Comparison of ENCODE assay signal across 8 cellular contexts in the genomic region with DNA sequence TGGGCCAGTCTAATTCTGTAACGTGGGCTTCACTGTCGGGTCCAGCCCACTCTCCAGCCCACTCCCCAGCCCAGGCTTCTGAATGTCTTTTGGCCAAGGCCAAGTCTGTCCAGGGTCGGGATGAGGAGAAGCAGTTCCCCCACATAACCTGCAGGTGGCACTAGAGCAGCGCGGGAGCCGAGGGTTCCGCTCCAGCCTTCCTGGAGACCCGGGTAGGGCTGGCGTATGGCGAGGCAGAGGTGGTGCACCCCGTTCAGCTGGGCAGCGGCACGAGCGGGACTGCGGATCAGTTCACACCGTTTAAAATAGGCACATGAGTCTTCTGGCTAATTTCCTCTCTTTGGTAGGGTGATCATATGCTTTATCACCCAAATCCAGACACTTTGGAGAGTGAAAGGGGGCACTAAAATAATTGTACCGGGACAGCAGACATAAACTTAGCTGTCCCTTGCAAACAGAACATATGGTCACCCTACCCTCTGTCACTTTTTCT.
DNase-seq lines count a peak whose midpoint lies in the region; ATAC-seq and TF ChIP-seq lines count a peak whose summit lies in the region.

No MANE protein-coding gene starts in this region.

- no peaks in the 10 kb centered on the region for H3K36me3 Mint-ChIP-seq in nephron progenitor cell (ENCODE audit: low read depth)

- peaks cover 11% of the 10 kb centered on the region for H3K9me3 Mint-ChIP-seq in nephron progenitor cell

- H3K4me1 Mint-ChIP-seq in nephron progenitor cell = no peaks in the 10 kb centered on the region

- H3K27ac Mint-ChIP-seq in nephron progenitor cell = no peak overlapping the region

- peak; percentile 80 for DNase-seq in Ammon's horn (ENCODE audit: low spot score)
- peak; percentile 17 for DNase-seq in NCI-H82 treated with DMSO at 0.1 percent for 48 hours (lab: John Stamatoyannopoulos, UW; ENCODE audit: unreplicated experiment)
- DNase-seq in activated CD8-positive, alpha-beta memory T cell treated with anti-CD3 and anti-CD28 coated beads, Interleukin-2, amount 50 U/mL, for 4 hours = peak; percentile 34
- DNase-seq in esophagus muscularis mucosa (ENCODE audit: extremely low spot score) = no peak
- peak; percentile 85 for DNase-seq in nephron progenitor cell
- peak; percentile 20 for DNase-seq in stromal cell of bone marrow (ENCODE audit: low read depth)

- 7% methylated on average over 17 of the region's 17 CpGs for WGBS in esophagus muscularis mucosa

- H3K4me1 ChIP-seq in esophagus muscularis mucosa = peaks cover 0 to 5% (median 4%) of the 10 kb centered on the region in 4 donors

- no peak for TF ChIP-seq POLR2A in esophagus muscularis mucosa (IDR thresholded peaks at IDR 0.05; ENCODE audit: low read depth)

- H3K27me3 Mint-ChIP-seq in nephron progenitor cell (ENCODE audit: low read depth, poor library complexity) = peaks cover 52% of the 10 kb centered on the region

- no peak for TF ChIP-seq EP300 in esophagus muscularis mucosa (IDR thresholded peaks at IDR 0.05)

- H3K9me3 ChIP-seq in esophagus muscularis mucosa = peaks cover 0 to 8% (median 3%) of the 10 kb centered on the region in 4 donors

- no peaks in the 10 kb centered on the region for H3K36me3 ChIP-seq in esophagus muscularis mucosa

- H3K27me3 ChIP-seq in esophagus muscularis mucosa = no peaks in the 10 kb centered on the region

- no peak overlapping the region for H3K4me3 Mint-ChIP-seq in nephron progenitor cell

- intact Hi-C loops in esophagus muscularis mucosa (cut with DNase I) = loop anchor here (1.0 kb wide), 1 partner anchor 27 kb away; no protein-coding TSS in a partner anchor

- ATAC-seq in GM18873 (IDR thresholded peaks at IDR 0.05; ENCODE audit: low FRiP score, unreplicated experiment) = peak; percentile 60
- peak; percentile 97 for ATAC-seq in HG03354 (IDR thresholded peaks at IDR 0.05; ENCODE audit: poor library complexity, severe bottlenecking, unreplicated experiment)

- no peak overlapping the region for H3K27ac ChIP-seq in esophagus muscularis mucosa (replicated peaks in 1 of 4)

- TF ChIP-seq CTCF in esophagus muscularis mucosa (IDR thresholded peaks at IDR 0.05) = peak; percentile 68 to 96 (median 86)
- peak; percentile 92 for TF ChIP-seq CTCF in nephron progenitor cell (IDR thresholded peaks at IDR 0.05)

- H3K4me3 ChIP-seq in esophagus muscularis mucosa = peak overlapping the region in 3 of 4 donors; percentile 10 to 35 (median 23)
